8 cellular contexts compared by ENCODE assay signal in the genomic region with DNA sequence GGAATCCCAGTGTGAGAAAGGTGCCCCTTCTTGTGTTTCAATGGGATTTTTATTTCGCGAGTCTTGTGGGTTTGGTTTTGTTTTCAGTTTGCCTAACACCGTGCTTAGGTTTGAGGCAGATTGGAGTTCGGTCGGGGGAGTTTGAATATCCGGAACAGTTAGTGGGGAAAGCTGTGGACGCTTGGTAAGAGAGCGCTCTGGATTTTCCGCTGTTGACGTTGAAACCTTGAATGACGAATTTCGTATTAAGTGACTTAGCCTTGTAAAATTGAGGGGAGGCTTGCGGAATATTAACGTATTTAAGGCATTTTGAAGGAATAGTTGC. TPM values are rescaled to one million over a fixed set of nuclear protein-coding genes. Genes with fewer than 3 reads are reported as not detected.
DNase-seq lines count a peak whose midpoint lies in the region; ATAC-seq and TF ChIP-seq lines count a peak whose summit lies in the region.

No MANE protein-coding gene starts in this region.

- H3K36me3 ChIP-seq in left lung = peaks cover 0 to 22% of the 10 kb centered on the region in 2 donors

- ATAC-seq in GM18873 (IDR thresholded peaks at IDR 0.05; ENCODE audit: low FRiP score, unreplicated experiment) = peak; percentile 7
- no peak for ATAC-seq in left lung
- peak; percentile 53 for ATAC-seq in stimulated activated naive CD8-positive, alpha-beta T cell treated with anti-CD3 and anti-CD28 coated beads, Interleukin-15, amount 100 ng/mL, for 72 hours
- ATAC-seq in GM19397 (IDR thresholded peaks at IDR 0.05; ENCODE audit: unreplicated experiment) = no peak

- H3K9me3 Mint-ChIP-seq in stimulated activated naive CD8-positive, alpha-beta T cell treated with anti-CD3 and anti-CD28 coated beads, Interleukin-15, amount 100 ng/mL, for 72 hours = no peaks in the 10 kb centered on the region

- DNase-seq in HT-29 (ENCODE audit: low spot score) (peak; percentile 22), amniotic epithelial cell (ENCODE audit: low read depth) (peak; percentile 38), left lung (no peak), NCI-H187 treated with DMSO at 0.1 percent for 48 hours (lab: John Stamatoyannopoulos, UW) (no peak), NCI-H1105 (lab: John Stamatoyannopoulos, UW) (no peak)
- DNase-seq in stimulated activated naive CD8-positive, alpha-beta T cell treated with anti-CD3 and anti-CD28 coated beads, Interleukin-15, amount 100 ng/mL, for 72 hours = no peak

- H3K27ac ChIP-seq in left lung = peak overlapping the region; percentile 92 to 98

- H3K27me3 Mint-ChIP-seq in stimulated activated naive CD8-positive, alpha-beta T cell treated with anti-CD3 and anti-CD28 coated beads, Interleukin-15, amount 100 ng/mL, for 72 hours = no peaks in the 10 kb centered on the region

- TF ChIP-seq CTCF in left lung (IDR thresholded peaks at IDR 0.05) = no peak

- H3K4me3 ChIP-seq in left lung = peak overlapping the region; percentile 51 to 77

- peak overlapping the region; percentile 93 to 94 for H3K4me3 Mint-ChIP-seq in stimulated activated naive CD8-positive, alpha-beta T cell treated with anti-CD3 and anti-CD28 coated beads, Interleukin-15, amount 100 ng/mL, for 72 hours

- H3K27me3 ChIP-seq in left lung = no peaks in the 10 kb centered on the region

- intact Hi-C loops in left lung (cut with DNase I) = no loop called here

- peaks cover 16 to 52% of the 10 kb centered on the region in 2 donors for H3K4me1 ChIP-seq in left lung

- no peaks in the 10 kb centered on the region for H3K9me3 ChIP-seq in left lung

- peaks cover 37% of the 10 kb centered on the region for H3K4me1 Mint-ChIP-seq in stimulated activated naive CD8-positive, alpha-beta T cell treated with anti-CD3 and anti-CD28 coated beads, Interleukin-15, amount 100 ng/mL, for 72 hours

- peak overlapping the region; percentile 99 to 100 for H3K27ac Mint-ChIP-seq in stimulated activated naive CD8-positive, alpha-beta T cell treated with anti-CD3 and anti-CD28 coated beads, Interleukin-15, amount 100 ng/mL, for 72 hours

RNA-seq across cellular contexts. Expression of a gene that starts 0.6 kb away (rescaled TPM):
- total RNA-seq in HT-29 (2014; rRNA removed; shearing (Covaris generic)) = 1,545 and 1,586 TPM in 2 replicates
- total RNA-seq in left lung = 1,000 to 10,000 TPM; 1,151 to 1,430 TPM

RNA-seq across cellular contexts. Expression of a gene that starts 28.2 kb away (rescaled TPM):
- 124 and 169 TPM in 2 replicates for total RNA-seq in HT-29 (2014; rRNA removed; shearing (Covaris generic))
- 10 to 100 TPM; 11.5 to 13.5 TPM for total RNA-seq in left lung

RNA-seq across cellular contexts. Expression of a gene that starts 33.9 kb away (rescaled TPM):
- total RNA-seq in HT-29 (2014; rRNA removed; shearing (Covaris generic)) = not detected in 2 replicates
- 10 to 100 TPM; 58.0 to 97.7 TPM for total RNA-seq in left lung

Comparison
In these comparisons a context has a peak if more than half of its experiments do, and no peak if none do; other contexts are left out.
1. ATAC-seq: peak in GM18873 (single experiment) and stimulated activated naive CD8-positive, alpha-beta T cell treated with anti-CD3 and anti-CD28 coated beads, Interleukin-15, amount 100 ng/mL, for 72 hours (single experiment); none in left lung (single experiment) and GM19397 (single experiment).
2. DNase-seq: peak in HT-29 (single experiment) and amniotic epithelial cell (single experiment); none in left lung (0 of 2), stimulated activated naive CD8-positive, alpha-beta T cell treated with anti-CD3 and anti-CD28 coated beads, Interleukin-15, amount 100 ng/mL, for 72 hours (0 of 2), NCI-H187 treated with DMSO at 0.1 percent for 48 hours (single experiment) and NCI-H1105 (single experiment).
3. RNA of a gene that starts 33.9 kb away (total RNA-seq): 58.0 to 97.7 TPM in left lung; not detected in HT-29; every median in the first group is over 10 times any median in the second.